Comparison of ENCODE assay signal across 11 cellular contexts in genomic region chr6:80181352-80182081, GRCh38.
A peak's percentile ranks its signal among the peaks of the same experiment; 100 is the strongest.
DNase-seq lines count a peak whose midpoint lies in the region; ATAC-seq and TF ChIP-seq lines count a peak whose summit lies in the region.
"Had no signal": no experiment of that assay in that cellular context is flagged by ENCODE, and none has a peak within 500 bp of the region (broad histone marks: within the 10 kb centered on the region; RNA-seq: fewer than 3 reads in every experiment).

No MANE protein-coding gene starts in this region.

- H3K4me1 Mint-ChIP-seq in Calu3 (ENCODE audit: low read depth, unreplicated experiment) = no peaks in the 10 kb centered on the region
- H3K4me1 Mint-ChIP-seq: activated CD4-positive, alpha-beta memory T cell treated with anti-CD3 and anti-CD28 coated beads, Interleukin-2, amount 10 ng/mL, durations not matched to agents 7 days and 5 days; stimulated activated naive CD8-positive, alpha-beta T cell treated with anti-CD3 and anti-CD28 coated beads, Interleukin-15, amount 100 ng/mL, for 72 hours had no signal

- ATAC-seq in GM21381 (IDR thresholded peaks at IDR 0.05; ENCODE audit: unreplicated experiment) (peak; percentile 60), HG03565 (IDR thresholded peaks at IDR 0.05; ENCODE audit: unreplicated experiment) (peak; percentile 66)
- ATAC-seq: stimulated activated naive CD8-positive, alpha-beta T cell treated with anti-CD3 and anti-CD28 coated beads, Interleukin-15, amount 100 ng/mL, for 72 hours had no signal

- no peaks in the 10 kb centered on the region for H4K20me1 ChIP-seq in fibroblast of lung (ENCODE audit: control insufficient read depth, extremely low read depth, insufficient read depth, low read length)

- H3K27me3 ChIP-seq in fibroblast of lung (ENCODE audit: control insufficient read depth, insufficient read depth, low read length) = no peaks in the 10 kb centered on the region

- DNase-seq in Calu3 (peak; percentile 6), fibroblast of lung (ENCODE audit: low read depth in 2 of 2) (peak in 1 of 2 donors; percentile 17), H4 (ENCODE audit: low spot score) (no peak), NCI-H1092 (lab: John Stamatoyannopoulos, UW) (no peak), DMS79 treated with DMSO at 0.1 percent for 48 hours (lab: John Stamatoyannopoulos, UW) (no peak), CD1c-positive myeloid dendritic cell (ENCODE audit: extremely low spot score) (no peak)
- DNase-seq: activated CD4-positive, alpha-beta memory T cell treated with anti-CD3 and anti-CD28 coated beads, Interleukin-2, amount 10 ng/mL, durations not matched to agents 7 days and 5 days; AML-193; stimulated activated naive CD8-positive, alpha-beta T cell treated with anti-CD3 and anti-CD28 coated beads, Interleukin-15, amount 100 ng/mL, for 72 hours had no signal

- H3K4me1 ChIP-seq in fibroblast of lung (ENCODE audit: control insufficient read depth, extremely low read depth, insufficient read depth, low read length) = peaks cover 7% of the 10 kb centered on the region

- no peaks in the 10 kb centered on the region for H3K9me3 ChIP-seq in fibroblast of lung (ENCODE audit: control insufficient read depth, insufficient read depth, low read depth, low read length)

- H3K4me3 Mint-ChIP-seq in Calu3 (ENCODE audit: low read depth, unreplicated experiment) = no peak overlapping the region
- H3K4me3 Mint-ChIP-seq: activated CD4-positive, alpha-beta memory T cell treated with anti-CD3 and anti-CD28 coated beads, Interleukin-2, amount 10 ng/mL, durations not matched to agents 7 days and 5 days; stimulated activated naive CD8-positive, alpha-beta T cell treated with anti-CD3 and anti-CD28 coated beads, Interleukin-15, amount 100 ng/mL, for 72 hours had no signal

- no peak overlapping the region for H3K27ac ChIP-seq in fibroblast of lung (ENCODE audit: insufficient read depth, low read length)

- CTCF ChIA-PET in Calu3 (lab: Charles Lee) = interaction anchor here (0.8 kb wide), 1 partner anchor 24 kb away, joined by 3 read pairs; no protein-coding TSS in a partner anchor

- intact Hi-C loops in Calu3 (cut with micrococcal nuclease; ENCODE audit: unreplicated experiment) = no loop called here

- no peaks in the 10 kb centered on the region for H3K36me3 ChIP-seq in fibroblast of lung (ENCODE audit: control insufficient read depth, insufficient read depth, low read length)

- H3K27ac Mint-ChIP-seq in Calu3 (ENCODE audit: unreplicated experiment) = no peak overlapping the region
- H3K27ac Mint-ChIP-seq: activated CD4-positive, alpha-beta memory T cell treated with anti-CD3 and anti-CD28 coated beads, Interleukin-2, amount 10 ng/mL, durations not matched to agents 7 days and 5 days; stimulated activated naive CD8-positive, alpha-beta T cell treated with anti-CD3 and anti-CD28 coated beads, Interleukin-15, amount 100 ng/mL, for 72 hours had no signal

- H2AFZ ChIP-seq in fibroblast of lung (ENCODE audit: low read length) = no peak overlapping the region

- no peak overlapping the region for H3K9ac ChIP-seq in fibroblast of lung (ENCODE audit: insufficient read depth, low read length)

- no peaks in the 10 kb centered on the region for H3K79me2 ChIP-seq in fibroblast of lung (ENCODE audit: control insufficient read depth, insufficient read depth, low read length)

- peak overlapping the region; percentile 54 for H3K4me2 ChIP-seq in fibroblast of lung (ENCODE audit: extremely low read depth, insufficient read depth, low read length)

- no peaks in the 10 kb centered on the region for H3K9me3 Mint-ChIP-seq in Calu3 (ENCODE audit: low read depth, unreplicated experiment)
- H3K9me3 Mint-ChIP-seq: activated CD4-positive, alpha-beta memory T cell treated with anti-CD3 and anti-CD28 coated beads, Interleukin-2, amount 10 ng/mL, durations not matched to agents 7 days and 5 days had no signal

- H3K4me3 ChIP-seq in fibroblast of lung (replicated peaks in 1 of 4; ENCODE audit: control extremely low read depth in 1 of 4, insufficient read depth in 1 of 4, low read depth in 3 of 4, low read length in 4 of 4) = no peak overlapping the region

- H3K36me3 Mint-ChIP-seq in Calu3 (ENCODE audit: insufficient read depth, unreplicated experiment) = no peaks in the 10 kb centered on the region

- no peak for TF ChIP-seq CTCF in Calu3 (IDR thresholded peaks at IDR 0.05; ENCODE audit: unreplicated experiment)
- no peak for TF ChIP-seq CTCF in fibroblast of lung (conservative IDR thresholded peaks at IDR 0.05 in 1 of 2, IDR thresholded peaks at IDR 0.05 in 1 of 2; ENCODE audit: low read depth in 1 of 2, low read length in 2 of 2)

- H3K27me3 Mint-ChIP-seq in Calu3 (ENCODE audit: unreplicated experiment) = no peaks in the 10 kb centered on the region
- H3K27me3 Mint-ChIP-seq: activated CD4-positive, alpha-beta memory T cell treated with anti-CD3 and anti-CD28 coated beads, Interleukin-2, amount 10 ng/mL, durations not matched to agents 7 days and 5 days; stimulated activated naive CD8-positive, alpha-beta T cell treated with anti-CD3 and anti-CD28 coated beads, Interleukin-15, amount 100 ng/mL, for 72 hours had no signal

- no TSS peak for BruUV-seq in Calu3 (replicated peaks; lab: Mats Ljungman, UMichigan)
